1 cellular context compared by ENCODE assay signal in the genomic region with DNA sequence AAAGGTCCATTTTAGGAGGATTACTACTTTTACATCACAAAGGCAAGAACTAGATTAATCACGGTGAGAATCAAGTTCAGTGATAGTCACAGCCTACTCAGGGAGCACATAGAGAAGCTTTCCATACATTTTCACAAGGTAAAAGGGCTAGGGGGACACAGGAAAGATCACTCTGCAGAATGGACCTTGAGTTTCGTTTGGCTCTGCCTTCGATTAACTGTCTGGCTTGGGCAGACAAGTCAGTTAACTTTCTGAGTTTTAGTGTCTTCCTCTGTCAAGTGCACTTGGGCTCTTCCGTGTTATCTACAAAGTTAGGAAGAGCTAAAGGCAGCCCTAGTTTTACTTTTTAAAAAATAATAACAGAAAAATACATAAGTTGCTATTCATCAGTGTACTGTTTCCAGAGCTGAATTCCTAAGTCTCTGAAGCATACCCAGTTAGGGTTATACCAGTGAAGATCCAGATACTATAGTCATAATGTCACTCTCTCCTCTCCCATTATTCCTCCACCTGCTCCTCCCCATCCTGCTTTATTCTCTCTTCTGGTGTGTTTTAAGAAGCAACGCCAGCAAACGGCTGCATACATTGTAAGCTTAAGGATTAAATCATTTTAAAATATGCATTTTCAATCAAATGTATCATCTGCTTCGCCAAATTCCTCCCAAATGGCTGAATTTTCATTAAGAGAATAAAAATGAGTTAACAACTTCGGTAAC.
TF ChIP-seq lines count a peak whose summit lies in the region.

No MANE protein-coding gene starts in this region.

TF ChIP-seq in GM23338, 12 proteins besides CTCF, POLR2A, EP300 and RAD21 (continued from another document):
- TF ChIP-seq, protein P1, sequence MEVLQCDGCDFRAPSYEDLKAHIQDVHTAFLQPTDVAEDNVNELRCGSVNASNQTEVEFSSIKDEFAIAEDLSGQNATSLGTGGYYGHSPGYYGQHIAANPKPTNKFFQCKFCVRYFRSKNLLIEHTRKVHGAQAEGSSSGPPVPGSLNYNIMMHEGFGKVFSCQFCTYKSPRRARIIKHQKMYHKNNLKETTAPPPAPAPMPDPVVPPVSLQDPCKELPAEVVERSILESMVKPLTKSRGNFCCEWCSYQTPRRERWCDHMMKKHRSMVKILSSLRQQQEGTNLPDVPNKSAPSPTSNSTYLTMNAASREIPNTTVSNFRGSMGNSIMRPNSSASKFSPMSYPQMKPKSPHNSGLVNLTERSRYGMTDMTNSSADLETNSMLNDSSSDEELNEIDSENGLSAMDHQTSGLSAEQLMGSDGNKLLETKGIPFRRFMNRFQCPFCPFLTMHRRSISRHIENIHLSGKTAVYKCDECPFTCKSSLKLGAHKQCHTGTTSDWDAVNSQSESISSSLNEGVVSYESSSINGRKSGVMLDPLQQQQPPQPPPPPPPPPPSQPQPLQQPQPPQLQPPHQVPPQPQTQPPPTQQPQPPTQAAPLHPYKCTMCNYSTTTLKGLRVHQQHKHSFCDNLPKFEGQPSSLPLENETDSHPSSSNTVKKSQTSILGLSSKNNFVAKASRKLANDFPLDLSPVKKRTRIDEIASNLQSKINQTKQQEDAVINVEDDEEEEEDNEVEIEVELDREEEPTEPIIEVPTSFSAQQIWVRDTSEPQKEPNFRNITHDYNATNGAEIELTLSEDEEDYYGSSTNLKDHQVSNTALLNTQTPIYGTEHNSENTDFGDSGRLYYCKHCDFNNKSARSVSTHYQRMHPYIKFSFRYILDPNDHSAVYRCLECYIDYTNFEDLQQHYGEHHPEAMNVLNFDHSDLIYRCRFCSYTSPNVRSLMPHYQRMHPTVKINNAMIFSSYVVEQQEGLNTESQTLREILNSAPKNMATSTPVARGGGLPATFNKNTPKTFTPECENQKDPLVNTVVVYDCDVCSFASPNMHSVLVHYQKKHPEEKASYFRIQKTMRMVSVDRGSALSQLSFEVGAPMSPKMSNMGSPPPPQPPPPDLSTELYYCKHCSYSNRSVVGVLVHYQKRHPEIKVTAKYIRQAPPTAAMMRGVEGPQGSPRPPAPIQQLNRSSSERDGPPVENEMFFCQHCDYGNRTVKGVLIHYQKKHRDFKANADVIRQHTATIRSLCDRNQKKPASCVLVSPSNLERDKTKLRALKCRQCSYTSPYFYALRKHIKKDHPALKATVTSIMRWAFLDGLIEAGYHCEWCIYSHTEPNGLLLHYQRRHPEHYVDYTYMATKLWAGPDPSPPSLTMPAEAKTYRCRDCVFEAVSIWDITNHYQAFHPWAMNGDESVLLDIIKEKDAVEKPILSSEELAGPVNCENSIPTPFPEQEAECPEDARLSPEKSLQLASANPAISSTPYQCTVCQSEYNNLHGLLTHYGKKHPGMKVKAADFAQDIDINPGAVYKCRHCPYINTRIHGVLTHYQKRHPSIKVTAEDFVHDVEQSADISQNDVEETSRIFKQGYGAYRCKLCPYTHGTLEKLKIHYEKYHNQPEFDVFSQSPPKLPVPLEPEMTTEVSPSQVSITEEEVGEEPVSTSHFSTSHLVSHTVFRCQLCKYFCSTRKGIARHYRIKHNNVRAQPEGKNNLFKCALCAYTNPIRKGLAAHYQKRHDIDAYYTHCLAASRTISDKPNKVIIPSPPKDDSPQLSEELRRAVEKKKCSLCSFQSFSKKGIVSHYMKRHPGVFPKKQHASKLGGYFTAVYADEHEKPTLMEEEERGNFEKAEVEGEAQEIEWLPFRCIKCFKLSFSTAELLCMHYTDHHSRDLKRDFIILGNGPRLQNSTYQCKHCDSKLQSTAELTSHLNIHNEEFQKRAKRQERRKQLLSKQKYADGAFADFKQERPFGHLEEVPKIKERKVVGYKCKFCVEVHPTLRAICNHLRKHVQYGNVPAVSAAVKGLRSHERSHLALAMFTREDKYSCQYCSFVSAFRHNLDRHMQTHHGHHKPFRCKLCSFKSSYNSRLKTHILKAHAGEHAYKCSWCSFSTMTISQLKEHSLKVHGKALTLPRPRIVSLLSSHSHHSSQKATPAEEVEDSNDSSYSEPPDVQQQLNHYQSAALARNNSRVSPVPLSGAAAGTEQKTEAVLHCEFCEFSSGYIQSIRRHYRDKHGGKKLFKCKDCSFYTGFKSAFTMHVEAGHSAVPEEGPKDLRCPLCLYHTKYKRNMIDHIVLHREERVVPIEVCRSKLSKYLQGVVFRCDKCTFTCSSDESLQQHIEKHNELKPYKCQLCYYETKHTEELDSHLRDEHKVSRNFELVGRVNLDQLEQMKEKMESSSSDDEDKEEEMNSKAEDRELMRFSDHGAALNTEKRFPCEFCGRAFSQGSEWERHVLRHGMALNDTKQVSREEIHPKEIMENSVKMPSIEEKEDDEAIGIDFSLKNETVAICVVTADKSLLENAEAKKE (CRISPR knock-in tag; IDR thresholded peaks at IDR 0.05): no peak
- no peak for TF ChIP-seq NANOG (IDR thresholded peaks at IDR 0.05; ENCODE audit: borderline replicate concordance)
- TF ChIP-seq JUNB (IDR thresholded peaks at IDR 0.05; ENCODE audit: unreplicated experiment): no peak
- TF ChIP-seq POLR2AphosphoS5 (IDR thresholded peaks at IDR 0.05; ENCODE audit: low read depth): no peak
- no peak for TF ChIP-seq CREB1 (CRISPR knock-in tag; IDR thresholded peaks at IDR 0.05; ENCODE audit: low read depth)
- no peak for TF ChIP-seq EZH2 (IDR thresholded peaks at IDR 0.05; ENCODE audit: low read depth, unreplicated experiment)
- TF ChIP-seq, protein P2, sequence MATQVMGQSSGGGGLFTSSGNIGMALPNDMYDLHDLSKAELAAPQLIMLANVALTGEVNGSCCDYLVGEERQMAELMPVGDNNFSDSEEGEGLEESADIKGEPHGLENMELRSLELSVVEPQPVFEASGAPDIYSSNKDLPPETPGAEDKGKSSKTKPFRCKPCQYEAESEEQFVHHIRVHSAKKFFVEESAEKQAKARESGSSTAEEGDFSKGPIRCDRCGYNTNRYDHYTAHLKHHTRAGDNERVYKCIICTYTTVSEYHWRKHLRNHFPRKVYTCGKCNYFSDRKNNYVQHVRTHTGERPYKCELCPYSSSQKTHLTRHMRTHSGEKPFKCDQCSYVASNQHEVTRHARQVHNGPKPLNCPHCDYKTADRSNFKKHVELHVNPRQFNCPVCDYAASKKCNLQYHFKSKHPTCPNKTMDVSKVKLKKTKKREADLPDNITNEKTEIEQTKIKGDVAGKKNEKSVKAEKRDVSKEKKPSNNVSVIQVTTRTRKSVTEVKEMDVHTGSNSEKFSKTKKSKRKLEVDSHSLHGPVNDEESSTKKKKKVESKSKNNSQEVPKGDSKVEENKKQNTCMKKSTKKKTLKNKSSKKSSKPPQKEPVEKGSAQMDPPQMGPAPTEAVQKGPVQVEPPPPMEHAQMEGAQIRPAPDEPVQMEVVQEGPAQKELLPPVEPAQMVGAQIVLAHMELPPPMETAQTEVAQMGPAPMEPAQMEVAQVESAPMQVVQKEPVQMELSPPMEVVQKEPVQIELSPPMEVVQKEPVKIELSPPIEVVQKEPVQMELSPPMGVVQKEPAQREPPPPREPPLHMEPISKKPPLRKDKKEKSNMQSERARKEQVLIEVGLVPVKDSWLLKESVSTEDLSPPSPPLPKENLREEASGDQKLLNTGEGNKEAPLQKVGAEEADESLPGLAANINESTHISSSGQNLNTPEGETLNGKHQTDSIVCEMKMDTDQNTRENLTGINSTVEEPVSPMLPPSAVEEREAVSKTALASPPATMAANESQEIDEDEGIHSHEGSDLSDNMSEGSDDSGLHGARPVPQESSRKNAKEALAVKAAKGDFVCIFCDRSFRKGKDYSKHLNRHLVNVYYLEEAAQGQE (IDR thresholded peaks at IDR 0.05; ENCODE audit: unreplicated experiment): no peak
